Comparison of ENCODE assay signal across 8 cellular contexts in the genomic region with DNA sequence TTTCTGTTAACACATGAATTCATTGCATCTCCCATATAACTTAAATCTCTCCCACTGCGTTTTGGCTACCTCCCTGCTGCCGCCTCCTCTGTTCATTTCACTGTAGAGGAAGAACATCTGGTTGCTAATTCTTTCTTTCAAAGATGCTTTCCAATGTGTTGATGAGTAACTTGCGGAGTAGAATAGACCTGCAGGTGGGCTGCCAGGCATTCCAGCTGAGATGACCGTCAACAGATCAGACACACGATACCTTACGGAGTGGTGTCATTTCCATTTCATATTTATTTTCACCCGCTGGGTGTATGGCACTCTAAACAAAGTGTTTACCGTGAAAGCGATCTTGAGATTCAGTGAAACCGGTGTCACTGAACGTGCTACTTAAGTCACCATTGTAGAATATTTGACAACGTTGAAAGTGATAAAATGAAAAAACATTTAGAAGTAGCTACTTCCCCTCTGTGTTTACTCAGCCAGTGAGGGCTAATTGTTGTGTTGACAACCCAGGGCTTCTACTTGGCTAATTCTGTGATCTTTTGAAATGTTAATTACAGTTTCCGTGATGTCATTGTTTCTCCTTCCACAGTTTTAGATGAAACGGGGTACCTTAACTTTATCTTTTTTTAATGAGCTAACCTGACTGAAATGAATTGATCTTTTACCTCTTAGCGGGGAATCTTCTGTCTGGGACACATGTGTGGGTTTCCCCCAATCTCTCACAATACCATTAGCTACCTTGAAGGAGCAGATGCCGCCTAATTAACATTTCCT.
DNase-seq lines count a peak whose midpoint lies in the region; ATAC-seq and TF ChIP-seq lines count a peak whose summit lies in the region.

No MANE protein-coding gene starts in this region.

- H3K9me3 Mint-ChIP-seq in CD8-positive, alpha-beta memory T cell, result peaks cover 0 to 4% (median 0%) of the 10 kb centered on the region in 5 donors

- H3K27ac Mint-ChIP-seq in CD8-positive, alpha-beta memory T cell, result no peak overlapping the region

- no peak for DNase-seq in CD8-positive, alpha-beta memory T cell
- DNase-seq in NT2/D1 (ENCODE audit: low read depth, low spot score), result peak; percentile 79
- DNase-seq in iPS-NIHi7 (ENCODE audit: extremely low spot score), result peak; percentile 62
- DNase-seq in central memory CD4-positive, alpha-beta T cell, result no peak
- DNase-seq in RKO (ENCODE audit: low spot score), result no peak
- no peak for DNase-seq in retina
- no peak for DNase-seq in foreskin fibroblast

- H3K36me3 ChIP-seq in CD8-positive, alpha-beta memory T cell (ENCODE audit: insufficient read depth, low read length), result no peaks in the 10 kb centered on the region
- H3K36me3 ChIP-seq in NT2/D1 (ENCODE audit: insufficient read depth, insufficient read length, low read length), result no peaks in the 10 kb centered on the region

- no peaks in the 10 kb centered on the region for H3K27me3 ChIP-seq in CD8-positive, alpha-beta memory T cell (ENCODE audit: insufficient read depth, low read length, poor library complexity, severe bottlenecking)
- peaks cover 12% of the 10 kb centered on the region for H3K27me3 ChIP-seq in NT2/D1 (ENCODE audit: insufficient read depth, insufficient read length)

- no peak overlapping the region for H3K27ac ChIP-seq in CD8-positive, alpha-beta memory T cell (ENCODE audit: low read depth, low read length)

- no peaks in the 10 kb centered on the region for H3K9me3 ChIP-seq in CD8-positive, alpha-beta memory T cell (ENCODE audit: low read length)
- no peaks in the 10 kb centered on the region for H3K9me3 ChIP-seq in NT2/D1 (ENCODE audit: insufficient read depth, low read length)

- CTCF ChIA-PET in CD8-positive, alpha-beta memory T cell (lab: Charles Lee), result no interaction called here

- ATAC-seq in GM21529 (IDR thresholded peaks at IDR 0.05; ENCODE audit: unreplicated experiment), result peak; percentile 51

- no peak for TF ChIP-seq CTCF in foreskin fibroblast (IDR thresholded peaks at IDR 0.05; ENCODE audit: low read depth, low read length)

- peak overlapping the region in 6 of 7 donors; percentile 30 to 70 (median 56) for H3K4me3 Mint-ChIP-seq in CD8-positive, alpha-beta memory T cell

- no peak overlapping the region for H3K9ac ChIP-seq in NT2/D1 (ENCODE audit: insufficient read length, low read depth)

- H3K27me3 Mint-ChIP-seq in CD8-positive, alpha-beta memory T cell, result peaks cover 1 to 3% of the 10 kb centered on the region in 2 donors

- POLR2A ChIA-PET in CD8-positive, alpha-beta memory T cell (lab: Charles Lee), result no interaction called here

- H3K4me1 ChIP-seq in CD8-positive, alpha-beta memory T cell (ENCODE audit: insufficient read depth, low read length), result no peaks in the 10 kb centered on the region
- no peaks in the 10 kb centered on the region for H3K4me1 ChIP-seq in NT2/D1 (ENCODE audit: insufficient read depth, insufficient read length)

- no peak overlapping the region for H3K4me3 ChIP-seq in CD8-positive, alpha-beta memory T cell (ENCODE audit: low read length)
- H3K4me3 ChIP-seq in NT2/D1 (ENCODE audit: insufficient read length, low read depth), result no peak overlapping the region
- H3K4me3 ChIP-seq in foreskin fibroblast (ENCODE audit: low read depth in 1 of 2, low read length in 2 of 2), result no peak overlapping the region

- H3K4me1 Mint-ChIP-seq in CD8-positive, alpha-beta memory T cell, result peaks cover 3 to 5% (median 4%) of the 10 kb centered on the region in 3 donors

- no peaks in the 10 kb centered on the region for H3K36me3 Mint-ChIP-seq in CD8-positive, alpha-beta memory T cell

Comparison
In these comparisons a context has a peak if more than half of its experiments do, and no peak if none do; other contexts are left out.
1. DNase-seq: peak in NT2/D1 (single experiment) and iPS-NIHi7 (single experiment); none in CD8-positive, alpha-beta memory T cell (0 of 5), central memory CD4-positive, alpha-beta T cell (single experiment), RKO (single experiment), retina (single experiment) and foreskin fibroblast (0 of 2).